In genomic region chr4:99011910-99012309, GRCh38 we compare ENCODE assay signal across 26 cellular contexts.
"Had no signal": no experiment of that assay in that cellular context is flagged by ENCODE, and none has a peak within 500 bp of the region (broad histone marks: within the 10 kb centered on the region; RNA-seq: fewer than 3 reads in every experiment).

No MANE protein-coding gene starts in this region.

- ATAC-seq: effector memory CD8-positive, alpha-beta T cell; esophagus mucosa; gastrocnemius medialis; heart right ventricle; left colon; left lobe of liver; left ventricle myocardium superior; lower lobe of right lung had no signal

- H3K4me1 ChIP-seq: colonic mucosa had no signal

- H3K27ac Mint-ChIP-seq: dendritic cell treated with granulocyte-macrophage colony-stimulating factor and Interleukin-4, amounts not matched to agents 40 ng/mL and 50 ng/mL, for 4 days; effector memory CD8-positive, alpha-beta T cell; endodermal cell had no signal

- H3K9me3 ChIP-seq: colonic mucosa, esophagus squamous epithelium, gastrocnemius medialis, lower lobe of right lung had no signal

- H3K4me3 Mint-ChIP-seq: dendritic cell treated with granulocyte-macrophage colony-stimulating factor and Interleukin-4, amounts not matched to agents 40 ng/mL and 50 ng/mL, for 4 days; effector memory CD8-positive, alpha-beta T cell; endodermal cell had no signal

- FAIRE-seq: endometrium, islet of Langerhans, keratinocyte had no signal

- H3K36me3 ChIP-seq: colonic mucosa, gastrocnemius medialis, heart right ventricle, lower lobe of right lung had no signal

- H3K27me3 ChIP-seq: colonic mucosa, esophagus squamous epithelium, gastrocnemius medialis, heart right ventricle had no signal

- H3K4me3 ChIP-seq: colonic mucosa, esophagus squamous epithelium, gastrocnemius medialis, heart right ventricle, lower lobe of right lung had no signal

- DNase-seq: colonic mucosa; cortex of kidney; effector CD8-positive, alpha-beta T cell; effector memory CD8-positive, alpha-beta T cell; endodermal cell; erythroblast; esophagus squamous epithelium; foreskin fibroblast; foreskin melanocyte; gastrocnemius medialis; glutamatergic neuron; head of caudate nucleus; heart right ventricle; hippocampal formation; left colon; left ventricle myocardium superior; lower lobe of right lung; mesendoderm; midbrain had no signal

- H3K27ac ChIP-seq: colonic mucosa, epithelial cell of prostate, esophagus squamous epithelium, gastrocnemius medialis, lower lobe of right lung had no signal

- H3K27me3 Mint-ChIP-seq: dendritic cell treated with granulocyte-macrophage colony-stimulating factor and Interleukin-4, amounts not matched to agents 40 ng/mL and 50 ng/mL, for 4 days; effector memory CD8-positive, alpha-beta T cell had no signal

- H3K9me3 Mint-ChIP-seq: effector memory CD8-positive, alpha-beta T cell had no signal
